ENCODE assay signal across 14 cellular contexts in the genomic region with DNA sequence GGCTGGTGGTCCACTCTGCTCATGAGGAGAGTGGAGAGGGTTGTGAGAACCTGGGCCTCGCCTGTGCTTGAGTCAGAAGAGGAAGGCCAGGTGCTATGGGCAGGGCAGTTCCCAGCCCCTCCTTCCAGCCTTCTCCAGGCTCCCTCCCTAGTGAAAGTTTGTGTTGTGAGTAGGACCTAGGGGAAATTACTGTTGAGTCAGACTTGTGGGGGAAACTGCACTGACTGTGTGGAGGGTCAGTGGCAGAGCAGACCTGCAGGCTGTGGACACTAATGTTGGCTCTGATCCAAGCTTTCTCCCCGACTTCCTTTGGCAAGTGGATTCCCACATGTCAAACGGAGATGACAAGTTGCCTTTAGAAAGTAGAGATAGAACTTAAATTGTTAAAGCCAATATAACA.
A peak's percentile ranks its signal among the peaks of the same experiment; 100 is the strongest.
DNase-seq lines count a peak whose midpoint lies in the region; ATAC-seq and TF ChIP-seq lines count a peak whose summit lies in the region.
"Had no signal": no experiment of that assay in that cellular context is flagged by ENCODE, and none has a peak within 500 bp of the region (broad histone marks: within the 10 kb centered on the region; RNA-seq: fewer than 3 reads in every experiment).

No MANE protein-coding gene starts in this region.

- peak; percentile 38 for DNase-seq in GM23338 (ENCODE audit: low spot score)
- DNase-seq in RPMI7951 (ENCODE audit: low read depth), result peak; percentile 81
- DNase-seq in epithelial cell of proximal tubule (ENCODE audit: low read depth), result peak; percentile 67
- DNase-seq in omental fat pad (ENCODE audit: low spot score), result no peak
- no peak for DNase-seq in G401 (ENCODE audit: low spot score)
- DNase-seq in stimulated activated naive CD8-positive, alpha-beta T cell treated with anti-CD3 and anti-CD28 coated beads, Interleukin-15, Interleukin-2, amounts not matched to agents 100 U/mL and 50 U/mL, for 24 hours, result no peak
- DNase-seq: activated naive CD4-positive, alpha-beta T cell treated with anti-CD3 and anti-CD28 coated beads for 36 hours; endodermal cell; NCI-H1417; OCI-M1 had no signal

- ATAC-seq in GM23338 (peak; percentile 72), omental fat pad (ENCODE audit: low FRiP score) (peak; percentile 53), GM19035 (IDR thresholded peaks at IDR 0.05; ENCODE audit: unreplicated experiment) (no peak), HG03108 (IDR thresholded peaks at IDR 0.05; ENCODE audit: unreplicated experiment) (no peak)
- ATAC-seq in stimulated activated naive CD8-positive, alpha-beta T cell treated with anti-CD3 and anti-CD28 coated beads, Interleukin-15, Interleukin-2, amounts not matched to agents 100 U/mL and 50 U/mL, for 24 hours, result no peak

- H3K4me3 Mint-ChIP-seq in GM23338, result no peak overlapping the region
- H3K4me3 Mint-ChIP-seq: activated naive CD4-positive, alpha-beta T cell treated with anti-CD3 and anti-CD28 coated beads for 36 hours; endodermal cell had no signal

- no peaks in the 10 kb centered on the region for H3K9me2 ChIP-seq in GM23338 (ENCODE audit: insufficient read depth)

- peaks cover 5% of the 10 kb centered on the region for H3K27me3 Mint-ChIP-seq in GM23338 (ENCODE audit: insufficient read depth, low read depth, poor library complexity)

- no peaks in the 10 kb centered on the region for H3K36me3 ChIP-seq in GM23338 (ENCODE audit: insufficient read depth)
- H3K36me3 ChIP-seq: prostate gland, vagina had no signal

- no peaks in the 10 kb centered on the region for H3K9me3 Mint-ChIP-seq in GM23338
- H3K9me3 Mint-ChIP-seq: activated naive CD4-positive, alpha-beta T cell treated with anti-CD3 and anti-CD28 coated beads for 36 hours; endodermal cell had no signal

- no peaks in the 10 kb centered on the region for H3F3A ChIP-seq in GM23338 (replicated peaks; ENCODE audit: low read depth)

- peaks cover 32% of the 10 kb centered on the region for H3K4me1 Mint-ChIP-seq in GM23338

- TF ChIP-seq CTCF in GM23338 (conservative IDR thresholded peaks at IDR 0.05; ENCODE audit: low read depth in 2 of 2) (no peak), epithelial cell of proximal tubule (conservative IDR thresholded peaks at IDR 0.05; ENCODE audit: low read depth, low read length) (no peak), omental fat pad (IDR thresholded peaks at IDR 0.05) (no peak)

- no peaks in the 10 kb centered on the region for H3K36me3 Mint-ChIP-seq in GM23338 (ENCODE audit: low read depth)

- H3K4me1 ChIP-seq in GM23338 (ENCODE audit: insufficient read depth), result peaks cover 33% of the 10 kb centered on the region

- no peaks in the 10 kb centered on the region for H3K27me3 ChIP-seq in GM23338 (ENCODE audit: insufficient read depth)
- H3K27me3 ChIP-seq: vagina had no signal

- no peak overlapping the region for H3K4me2 ChIP-seq in GM23338

- H3K79me2 ChIP-seq in GM23338 (replicated peaks; ENCODE audit: insufficient read depth), result peaks cover 11% of the 10 kb centered on the region

- H4K20me1 ChIP-seq in GM23338 (replicated peaks; ENCODE audit: insufficient read depth), result no peaks in the 10 kb centered on the region

- no peak overlapping the region for H2AFZ ChIP-seq in GM23338

- H3K27ac Mint-ChIP-seq in GM23338, result peak overlapping the region; percentile 70
- H3K27ac Mint-ChIP-seq: activated naive CD4-positive, alpha-beta T cell treated with anti-CD3 and anti-CD28 coated beads for 36 hours; endodermal cell had no signal

- H3K27ac ChIP-seq in GM23338 (ENCODE audit: low read depth), result no peak overlapping the region; the same call in 1 of the 2 replicates
- H3K27ac ChIP-seq: vagina had no signal

- in situ Hi-C loops in G401 (cut with HindIII; ENCODE audit: low sequenced_read_pairs), result no loop called here

- H3K4me3 ChIP-seq in GM23338 (no peak overlapping the region), epithelial cell of proximal tubule (ENCODE audit: low read depth, low read length) (no peak overlapping the region)
- H3K4me3 ChIP-seq: prostate gland, vagina had no signal

TF ChIP-seq in GM23338, 12 proteins besides CTCF, POLR2A, EP300 and RAD21 (continues in another document):
- TF ChIP-seq STAT1 (IDR thresholded peaks at IDR 0.05; ENCODE audit: unreplicated experiment) (no peak), EZH2phosphoT487 (IDR thresholded peaks at IDR 0.05; ENCODE audit: unreplicated experiment) (no peak), CREB1 (CRISPR knock-in tag; IDR thresholded peaks at IDR 0.05; ENCODE audit: low read depth) (no peak), ZNF114 (CRISPR knock-in tag; IDR thresholded peaks at IDR 0.05) (no peak), POLR2AphosphoS5 (IDR thresholded peaks at IDR 0.05; ENCODE audit: low read depth) (no peak), ZNF331 (CRISPR knock-in tag; IDR thresholded peaks at IDR 0.05; ENCODE audit: low read depth) (no peak)
- TF ChIP-seq, protein P1, sequence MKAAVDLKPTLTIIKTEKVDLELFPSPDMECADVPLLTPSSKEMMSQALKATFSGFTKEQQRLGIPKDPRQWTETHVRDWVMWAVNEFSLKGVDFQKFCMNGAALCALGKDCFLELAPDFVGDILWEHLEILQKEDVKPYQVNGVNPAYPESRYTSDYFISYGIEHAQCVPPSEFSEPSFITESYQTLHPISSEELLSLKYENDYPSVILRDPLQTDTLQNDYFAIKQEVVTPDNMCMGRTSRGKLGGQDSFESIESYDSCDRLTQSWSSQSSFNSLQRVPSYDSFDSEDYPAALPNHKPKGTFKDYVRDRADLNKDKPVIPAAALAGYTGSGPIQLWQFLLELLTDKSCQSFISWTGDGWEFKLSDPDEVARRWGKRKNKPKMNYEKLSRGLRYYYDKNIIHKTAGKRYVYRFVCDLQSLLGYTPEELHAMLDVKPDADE (IDR thresholded peaks at IDR 0.05), result no peak
- TF ChIP-seq, protein P2, sequence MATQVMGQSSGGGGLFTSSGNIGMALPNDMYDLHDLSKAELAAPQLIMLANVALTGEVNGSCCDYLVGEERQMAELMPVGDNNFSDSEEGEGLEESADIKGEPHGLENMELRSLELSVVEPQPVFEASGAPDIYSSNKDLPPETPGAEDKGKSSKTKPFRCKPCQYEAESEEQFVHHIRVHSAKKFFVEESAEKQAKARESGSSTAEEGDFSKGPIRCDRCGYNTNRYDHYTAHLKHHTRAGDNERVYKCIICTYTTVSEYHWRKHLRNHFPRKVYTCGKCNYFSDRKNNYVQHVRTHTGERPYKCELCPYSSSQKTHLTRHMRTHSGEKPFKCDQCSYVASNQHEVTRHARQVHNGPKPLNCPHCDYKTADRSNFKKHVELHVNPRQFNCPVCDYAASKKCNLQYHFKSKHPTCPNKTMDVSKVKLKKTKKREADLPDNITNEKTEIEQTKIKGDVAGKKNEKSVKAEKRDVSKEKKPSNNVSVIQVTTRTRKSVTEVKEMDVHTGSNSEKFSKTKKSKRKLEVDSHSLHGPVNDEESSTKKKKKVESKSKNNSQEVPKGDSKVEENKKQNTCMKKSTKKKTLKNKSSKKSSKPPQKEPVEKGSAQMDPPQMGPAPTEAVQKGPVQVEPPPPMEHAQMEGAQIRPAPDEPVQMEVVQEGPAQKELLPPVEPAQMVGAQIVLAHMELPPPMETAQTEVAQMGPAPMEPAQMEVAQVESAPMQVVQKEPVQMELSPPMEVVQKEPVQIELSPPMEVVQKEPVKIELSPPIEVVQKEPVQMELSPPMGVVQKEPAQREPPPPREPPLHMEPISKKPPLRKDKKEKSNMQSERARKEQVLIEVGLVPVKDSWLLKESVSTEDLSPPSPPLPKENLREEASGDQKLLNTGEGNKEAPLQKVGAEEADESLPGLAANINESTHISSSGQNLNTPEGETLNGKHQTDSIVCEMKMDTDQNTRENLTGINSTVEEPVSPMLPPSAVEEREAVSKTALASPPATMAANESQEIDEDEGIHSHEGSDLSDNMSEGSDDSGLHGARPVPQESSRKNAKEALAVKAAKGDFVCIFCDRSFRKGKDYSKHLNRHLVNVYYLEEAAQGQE (IDR thresholded peaks at IDR 0.05; ENCODE audit: unreplicated experiment), result no peak

Comparison
In these comparisons a context has a peak if more than half of its experiments do, and no peak if none do; other contexts are left out.
1. ATAC-seq: peak in GM23338 (single experiment) and omental fat pad (single experiment); none in GM19035 (single experiment), stimulated activated naive CD8-positive, alpha-beta T cell treated with anti-CD3 and anti-CD28 coated beads, Interleukin-15, Interleukin-2, amounts not matched to agents 100 U/mL and 50 U/mL, for 24 hours (single experiment) and HG03108 (single experiment).
2. DNase-seq: peak in GM23338 (single experiment), RPMI7951 (single experiment) and epithelial cell of proximal tubule (single experiment); none in omental fat pad (single experiment), G401 (single experiment) and stimulated activated naive CD8-positive, alpha-beta T cell treated with anti-CD3 and anti-CD28 coated beads, Interleukin-15, Interleukin-2, amounts not matched to agents 100 U/mL and 50 U/mL, for 24 hours (single experiment).